13 cellular contexts compared by ENCODE assay signal in the genomic region with DNA sequence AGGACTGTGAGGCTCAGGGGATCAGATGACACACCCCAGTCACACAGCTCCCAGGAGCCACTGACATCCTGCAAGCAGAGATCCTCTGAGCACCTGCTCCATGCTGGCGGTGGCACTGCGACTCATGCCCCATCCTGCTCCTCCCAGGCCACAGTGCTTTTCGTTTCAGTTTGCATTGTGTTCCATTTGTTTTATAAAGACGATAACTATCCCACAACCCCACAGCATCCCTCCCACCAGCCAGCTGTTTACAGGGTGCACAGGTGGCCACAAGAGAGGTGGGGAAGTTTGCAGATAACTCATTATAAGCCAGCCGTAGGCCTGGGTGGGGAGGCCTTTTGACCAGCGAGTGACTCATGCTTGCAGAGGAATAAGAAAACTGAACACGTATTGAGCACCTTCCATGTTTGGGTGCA. TPM values are rescaled to one million over a fixed set of nuclear protein-coding genes. Genes with fewer than 3 reads are reported as not detected.
DNase-seq lines count a peak whose midpoint lies in the region; ATAC-seq and TF ChIP-seq lines count a peak whose summit lies in the region.
"Had no signal": no experiment of that assay in that cellular context is flagged by ENCODE, and none has a peak within 500 bp of the region (broad histone marks: within the 10 kb centered on the region; RNA-seq: fewer than 3 reads in every experiment).

No MANE protein-coding gene starts in this region.

- intact Hi-C loops in activated naive CD4-positive, alpha-beta T cell treated with anti-CD3 and anti-CD28 coated beads for 36 hours (cut with micrococcal nuclease), result no loop called here

- H3K4me2 ChIP-seq in GM23248 (ENCODE audit: unreplicated experiment), result no peak overlapping the region

- in situ Hi-C loops in GM23248 (cut with MboI), result no loop called here

- H4K20me1 ChIP-seq in GM23248 (ENCODE audit: insufficient read depth), result no peaks in the 10 kb centered on the region
- H4K20me1 ChIP-seq: BLaER1 treated with 17β-estradiol and CSF1 and Interleukin-3, amounts not matched to agents 10 nM and 100 nM had no signal

- H3K27ac ChIP-seq in epithelial cell of prostate (peak overlapping the region; percentile 39), GM23248 (no peak overlapping the region), WERI-Rb-1 (no peak overlapping the region)
- H3K27ac ChIP-seq: BLaER1 treated with 17β-estradiol and CSF1 and Interleukin-3, amounts not matched to agents 10 nM and 100 nM; thoracic aorta had no signal

- H3K9me3 ChIP-seq in GM23248 (ENCODE audit: low read depth) (no peaks in the 10 kb centered on the region), WERI-Rb-1 (ENCODE audit: severe bottlenecking) (no peaks in the 10 kb centered on the region)
- H3K9me3 ChIP-seq: thoracic aorta had no signal

- H3K4me1 ChIP-seq in GM23248 (ENCODE audit: insufficient read depth), result no peaks in the 10 kb centered on the region

- no peaks in the 10 kb centered on the region for H3K4me1 Mint-ChIP-seq in activated naive CD4-positive, alpha-beta T cell treated with anti-CD3 and anti-CD28 coated beads for 36 hours (ENCODE audit: low read depth)
- peaks cover 7% of the 10 kb centered on the region for H3K4me1 Mint-ChIP-seq in stimulated activated naive CD8-positive, alpha-beta T cell treated with anti-CD3 and anti-CD28 coated beads, Interleukin-15, amount 100 ng/mL, for 72 hours

- no peak for TF ChIP-seq CTCF in WERI-Rb-1 (IDR thresholded peaks at IDR 0.05; ENCODE audit: low read depth, low read length)

- no peaks in the 10 kb centered on the region for H3F3A ChIP-seq in GM23248 (ENCODE audit: insufficient read depth)

- peaks cover 2% of the 10 kb centered on the region for H3K27me3 Mint-ChIP-seq in activated naive CD4-positive, alpha-beta T cell treated with anti-CD3 and anti-CD28 coated beads for 36 hours (ENCODE audit: low read depth)
- peaks cover 6% of the 10 kb centered on the region for H3K27me3 Mint-ChIP-seq in stimulated activated naive CD8-positive, alpha-beta T cell treated with anti-CD3 and anti-CD28 coated beads, Interleukin-15, amount 100 ng/mL, for 72 hours

- H3K9me3 Mint-ChIP-seq in activated naive CD4-positive, alpha-beta T cell treated with anti-CD3 and anti-CD28 coated beads, Interleukin-2, amount 50 U/mL, for 72 hours, result peaks cover 5 to 10% of the 10 kb centered on the region in 2 donors
- H3K9me3 Mint-ChIP-seq in activated naive CD4-positive, alpha-beta T cell treated with anti-CD3 and anti-CD28 coated beads for 36 hours, result no peaks in the 10 kb centered on the region
- peaks cover 6 to 10% of the 10 kb centered on the region in 2 donors for H3K9me3 Mint-ChIP-seq in stimulated activated naive CD8-positive, alpha-beta T cell treated with anti-CD3 and anti-CD28 coated beads, Interleukin-15, amount 100 ng/mL, for 72 hours

- H3K4me3 Mint-ChIP-seq in activated naive CD4-positive, alpha-beta T cell treated with anti-CD3 and anti-CD28 coated beads for 36 hours, result no peak overlapping the region
- H3K4me3 Mint-ChIP-seq in stimulated activated naive CD8-positive, alpha-beta T cell treated with anti-CD3 and anti-CD28 coated beads, Interleukin-15, amount 100 ng/mL, for 72 hours, result peak overlapping the region in 1 of 2 donors; percentile 24

- H3K36me3 Mint-ChIP-seq in activated naive CD4-positive, alpha-beta T cell treated with anti-CD3 and anti-CD28 coated beads, Interleukin-2, amount 50 U/mL, for 72 hours, result no peaks in the 10 kb centered on the region
- no peaks in the 10 kb centered on the region for H3K36me3 Mint-ChIP-seq in activated naive CD4-positive, alpha-beta T cell treated with anti-CD3 and anti-CD28 coated beads for 36 hours (ENCODE audit: low read depth)

- no peak overlapping the region for H3K9ac ChIP-seq in GM23248
- H3K9ac ChIP-seq: BLaER1 treated with 17β-estradiol and CSF1 and Interleukin-3, amounts not matched to agents 10 nM and 100 nM had no signal

- ATAC-seq in activated naive CD4-positive, alpha-beta T cell treated with anti-CD3 and anti-CD28 coated beads, Interleukin-2, amount 50 U/mL, for 72 hours, result peak; percentile 28 to 91
- ATAC-seq in stimulated activated naive CD8-positive, alpha-beta T cell treated with anti-CD3 and anti-CD28 coated beads, Interleukin-15, amount 100 ng/mL, for 72 hours, result peak; percentile 84
- ATAC-seq in GM19395 (IDR thresholded peaks at IDR 0.05; ENCODE audit: unreplicated experiment), result no peak

- no peak overlapping the region for H3K27ac Mint-ChIP-seq in activated naive CD4-positive, alpha-beta T cell treated with anti-CD3 and anti-CD28 coated beads, Interleukin-2, amount 50 U/mL, for 72 hours
- no peak overlapping the region for H3K27ac Mint-ChIP-seq in activated naive CD4-positive, alpha-beta T cell treated with anti-CD3 and anti-CD28 coated beads for 36 hours
- H3K27ac Mint-ChIP-seq in stimulated activated naive CD8-positive, alpha-beta T cell treated with anti-CD3 and anti-CD28 coated beads, Interleukin-15, amount 100 ng/mL, for 72 hours, result no peak overlapping the region

- no peaks in the 10 kb centered on the region for H3K79me2 ChIP-seq in GM23248 (ENCODE audit: insufficient read depth)

- H3K9me2 ChIP-seq in GM23248 (ENCODE audit: insufficient read depth), result no peaks in the 10 kb centered on the region

- CTCF ChIA-PET in activated naive CD4-positive, alpha-beta T cell treated with anti-CD3 and anti-CD28 coated beads for 36 hours (lab: Charles Lee), result interaction anchor here (0.5 kb wide), 1 partner anchor 164 kb away, joined by 3 read pairs; no protein-coding TSS in a partner anchor

- H3K27me3 ChIP-seq in GM23248 (replicated peaks; ENCODE audit: insufficient read depth) (no peaks in the 10 kb centered on the region), WERI-Rb-1 (ENCODE audit: insufficient read depth, low read depth, severe bottlenecking) (no peaks in the 10 kb centered on the region)
- H3K27me3 ChIP-seq: BLaER1 treated with 17β-estradiol and CSF1 and Interleukin-3, amounts not matched to agents 10 nM and 100 nM had no signal

- H3K4me3 ChIP-seq in GM23248, result no peak overlapping the region
- no peak overlapping the region for H3K4me3 ChIP-seq in WERI-Rb-1 (ENCODE audit: low read depth, low read length)
- H3K4me3 ChIP-seq: BLaER1 treated with 17β-estradiol and CSF1 and Interleukin-3, amounts not matched to agents 10 nM and 100 nM; thoracic aorta had no signal

- H2AFZ ChIP-seq in GM23248, result no peak overlapping the region

- WGBS in GM23248 (ENCODE audit: low coverage in 1 of 2, low lambda C conversion rate in 2 of 2, missing lambda C conversion rate in 2 of 2), 2 experiments, result 64 to 70% methylated on average over 7 of the region's 7 CpGs

- H3K36me3 ChIP-seq in GM23248 (ENCODE audit: low read depth) (no peaks in the 10 kb centered on the region), WERI-Rb-1 (no peaks in the 10 kb centered on the region)
- H3K36me3 ChIP-seq: BLaER1 treated with 17β-estradiol and CSF1 and Interleukin-3, amounts not matched to agents 10 nM and 100 nM; thoracic aorta had no signal

- DNase-seq in activated naive CD4-positive, alpha-beta T cell treated with anti-CD3 and anti-CD28 coated beads, Interleukin-2, amount 50 U/mL, for 72 hours (ENCODE audit: low spot score in 2 of 2), result peak in 1 of 2 donors; percentile 7
- no peak for DNase-seq in activated naive CD4-positive, alpha-beta T cell treated with anti-CD3 and anti-CD28 coated beads for 36 hours
- DNase-seq in NCI-H2196 (lab: John Stamatoyannopoulos, UW; ENCODE audit: unreplicated experiment) (peak; percentile 9), epithelial cell of prostate (ENCODE audit: low read depth, low spot score) (peak; percentile 52), GM23248 (no peak), WERI-Rb-1 (no peak)
- peak in 1 of 2 donors; percentile 34 for DNase-seq in stimulated activated naive CD8-positive, alpha-beta T cell treated with anti-CD3 and anti-CD28 coated beads, Interleukin-15, amount 100 ng/mL, for 72 hours
- DNase-seq: NCI-H82 had no signal

RNA-seq across cellular contexts. Expression of a gene that starts 28.2 kb away (rescaled TPM):
- total RNA-seq in activated naive CD4-positive, alpha-beta T cell treated with anti-CD3 and anti-CD28 coated beads, Interleukin-2, amount 50 U/mL, for 72 hours, result not detected
- total RNA-seq in activated naive CD4-positive, alpha-beta T cell treated with anti-CD3 and anti-CD28 coated beads for 36 hours, result not detected
- not detected in 2 replicates for total RNA-seq in GM23248 (2014; rRNA removed; shearing (Covaris generic))
- polyA plus RNA-seq in GM23248 (2016; fragmentation: Nextera tagmentation; extraction: Ambion mirVana), result not detected in 2 replicates
- total RNA-seq: fibroblast of villous mesenchyme, mesenteric fat pad, thoracic aorta had no signal

RNA-seq across cellular contexts. Expression of a gene that starts 48.1 kb away (rescaled TPM):
- 10 to 100 TPM; 12.8 to 15.7 TPM for total RNA-seq in activated naive CD4-positive, alpha-beta T cell treated with anti-CD3 and anti-CD28 coated beads, Interleukin-2, amount 50 U/mL, for 72 hours
- total RNA-seq in activated naive CD4-positive, alpha-beta T cell treated with anti-CD3 and anti-CD28 coated beads for 36 hours, result 10 to 100 TPM; 10.6 to 11.3 TPM
- total RNA-seq in GM23248 (2014; rRNA removed; shearing (Covaris generic)), result 5.7 and 5.8 TPM in 2 replicates
- 1.6 and 2.1 TPM in 2 replicates for polyA plus RNA-seq in GM23248 (2016; fragmentation: Nextera tagmentation; extraction: Ambion mirVana)

Comparison
In these comparisons a context has a peak if more than half of its experiments do, and no peak if none do; other contexts are left out.
1. DNase-seq: peak in NCI-H2196 (single experiment) and epithelial cell of prostate (single experiment); none in activated naive CD4-positive, alpha-beta T cell treated with anti-CD3 and anti-CD28 coated beads for 36 hours (single experiment), GM23248 (single experiment) and WERI-Rb-1 (single experiment).